Comparison of ENCODE assay signal across 12 cellular contexts in genomic region chr15:95973566-95974256, GRCh38.
DNase-seq lines count a peak whose midpoint lies in the region; ATAC-seq and TF ChIP-seq lines count a peak whose summit lies in the region.
"Had no signal": no experiment of that assay in that cellular context is flagged by ENCODE, and none has a peak within 500 bp of the region (broad histone marks: within the 10 kb centered on the region; RNA-seq: fewer than 3 reads in every experiment).

No MANE protein-coding gene starts in this region.

- peaks cover 0 to 10% of the 10 kb centered on the region in 2 donors for H3K27me3 Mint-ChIP-seq in stimulated activated naive B cell treated with anti-CD40 and anti-IgM and Interleukin-4, amounts not matched to agents 10 μg/mL and 1 μg/mL and 100 μg/mL, for 72 hours
- peaks cover 11% of the 10 kb centered on the region for H3K27me3 Mint-ChIP-seq in CD4-positive, alpha-beta T cell

- POLR2A ChIA-PET in CD4-positive, alpha-beta T cell (lab: Charles Lee): no interaction called here

- ATAC-seq in GM19372 (IDR thresholded peaks at IDR 0.05; ENCODE audit: low read depth, unreplicated experiment) (peak; percentile 68), HG02678 (IDR thresholded peaks at IDR 0.05; ENCODE audit: unreplicated experiment) (peak; percentile 76), HG03432 (IDR thresholded peaks at IDR 0.05; ENCODE audit: unreplicated experiment) (peak; percentile 81)
- ATAC-seq in stimulated activated naive B cell treated with anti-CD40 and anti-IgM and Interleukin-4, amounts not matched to agents 10 μg/mL and 1 μg/mL and 100 μg/mL, for 72 hours (replicated peaks): peak; percentile 59 to 67
- no peak for ATAC-seq in CD4-positive, alpha-beta T cell (ENCODE audit: poor library complexity)
- ATAC-seq: psoas muscle had no signal

- no peak overlapping the region for H3K27ac Mint-ChIP-seq in stimulated activated naive B cell treated with anti-CD40 and anti-IgM and Interleukin-4, amounts not matched to agents 10 μg/mL and 1 μg/mL and 100 μg/mL, for 72 hours
- no peak overlapping the region for H3K27ac Mint-ChIP-seq in CD4-positive, alpha-beta T cell

- H3K9me3 Mint-ChIP-seq in stimulated activated naive B cell treated with anti-CD40 and anti-IgM and Interleukin-4, amounts not matched to agents 10 μg/mL and 1 μg/mL and 100 μg/mL, for 72 hours: peaks cover 4 to 7% of the 10 kb centered on the region in 2 donors
- no peaks in the 10 kb centered on the region for H3K9me3 Mint-ChIP-seq in CD4-positive, alpha-beta T cell

- H3K27me3 ChIP-seq in effector memory CD4-positive, alpha-beta T cell (replicated peaks; ENCODE audit: control insufficient read depth, insufficient read depth, low read length, poor library complexity, severe bottlenecking): no peaks in the 10 kb centered on the region
- no peaks in the 10 kb centered on the region for H3K27me3 ChIP-seq in CD4-positive, alpha-beta T cell (ENCODE audit: control insufficient read depth, insufficient read depth, low read length)

- H3K4me1 Mint-ChIP-seq in stimulated activated naive B cell treated with anti-CD40 and anti-IgM and Interleukin-4, amounts not matched to agents 10 μg/mL and 1 μg/mL and 100 μg/mL, for 72 hours: peaks cover 0 to 13% of the 10 kb centered on the region in 2 donors
- H3K4me1 Mint-ChIP-seq in CD4-positive, alpha-beta T cell (ENCODE audit: low read depth): no peaks in the 10 kb centered on the region

- no peak for DNase-seq in stimulated activated naive B cell treated with anti-CD40 and anti-IgM and Interleukin-4, amounts not matched to agents 10 μg/mL and 1 μg/mL and 100 μg/mL, for 72 hours
- DNase-seq in effector memory CD4-positive, alpha-beta T cell: no peak
- DNase-seq in middle frontal gyrus (ENCODE audit: extremely low spot score, low spot score): no peak
- DNase-seq in CD4-positive, alpha-beta T cell: no peak
- DNase-seq: activated CD4-positive, alpha-beta T cell treated with anti-CD3 and anti-CD28 coated beads, Interleukin-2, amount 50 U/mL, for 4 hours; activated gamma-delta T cell; NCI-H1930; psoas muscle; T-helper 1 cell had no signal

- no peaks in the 10 kb centered on the region for H3K9me3 ChIP-seq in effector memory CD4-positive, alpha-beta T cell (ENCODE audit: control insufficient read depth, low read length)
- no peaks in the 10 kb centered on the region for H3K9me3 ChIP-seq in CD4-positive, alpha-beta T cell (ENCODE audit: control insufficient read depth, low read length)
- H3K9me3 ChIP-seq: psoas muscle had no signal

- CTCF ChIA-PET in CD4-positive, alpha-beta T cell (lab: Charles Lee): no interaction called here

- H3K4me1 ChIP-seq in effector memory CD4-positive, alpha-beta T cell (ENCODE audit: control insufficient read depth, insufficient read depth, low read length, poor library complexity, severe bottlenecking): no peaks in the 10 kb centered on the region
- H3K4me1 ChIP-seq: psoas muscle had no signal

- intact Hi-C loops in CD4-positive, alpha-beta T cell (cut with DNase I, micrococcal nuclease): no loop called here

- H3K4me3 Mint-ChIP-seq in stimulated activated naive B cell treated with anti-CD40 and anti-IgM and Interleukin-4, amounts not matched to agents 10 μg/mL and 1 μg/mL and 100 μg/mL, for 72 hours: no peak overlapping the region
- no peak overlapping the region for H3K4me3 Mint-ChIP-seq in CD4-positive, alpha-beta T cell

- no peaks in the 10 kb centered on the region for H3K36me3 ChIP-seq in effector memory CD4-positive, alpha-beta T cell (ENCODE audit: control insufficient read depth, insufficient read depth, low read length)

- no peak overlapping the region for H3K4me3 ChIP-seq in effector memory CD4-positive, alpha-beta T cell (ENCODE audit: insufficient read depth, low read depth, low read length, poor library complexity, severe bottlenecking)
- H3K4me3 ChIP-seq: psoas muscle had no signal

- H3K27ac ChIP-seq in effector memory CD4-positive, alpha-beta T cell (ENCODE audit: insufficient read depth, low read length, poor library complexity, severe bottlenecking): no peak overlapping the region
- H3K27ac ChIP-seq in CD4-positive, alpha-beta T cell (ENCODE audit: low read depth, low read length): no peak overlapping the region
- H3K27ac ChIP-seq: psoas muscle had no signal

- H3K36me3 Mint-ChIP-seq in stimulated activated naive B cell treated with anti-CD40 and anti-IgM and Interleukin-4, amounts not matched to agents 10 μg/mL and 1 μg/mL and 100 μg/mL, for 72 hours: no peaks in the 10 kb centered on the region
- H3K36me3 Mint-ChIP-seq in CD4-positive, alpha-beta T cell (ENCODE audit: low read depth): no peaks in the 10 kb centered on the region

- TF ChIP-seq CTCF in CD4-positive, alpha-beta T cell (IDR thresholded peaks at IDR 0.05): no peak
